Comparison of ENCODE assay signal across 2 cellular contexts in the genomic region with DNA sequence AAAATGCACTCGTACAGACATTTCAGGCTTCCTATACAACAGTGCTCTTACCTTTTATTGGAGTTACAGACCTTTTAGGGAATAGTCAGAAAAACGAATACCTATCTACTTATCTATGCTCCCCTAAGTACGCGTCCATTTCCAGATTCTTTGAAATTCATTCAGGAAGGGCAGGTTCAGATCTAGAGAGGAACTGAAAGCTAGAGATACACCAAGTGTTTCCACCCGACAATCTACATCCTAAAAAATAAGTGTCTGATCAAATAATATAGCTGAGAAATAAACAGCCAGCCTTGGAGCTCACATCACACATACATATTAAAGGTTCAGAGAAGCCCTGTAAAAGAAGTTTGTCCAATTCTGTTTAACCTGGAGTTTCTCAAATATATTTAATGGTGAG. TPM values are rescaled to one million over a fixed set of nuclear protein-coding genes. Genes with fewer than 3 reads are reported as not detected.
"Had no signal": no experiment of that assay in that cellular context is flagged by ENCODE, and none has a peak within 500 bp of the region (broad histone marks: within the 10 kb centered on the region; RNA-seq: fewer than 3 reads in every experiment).

No MANE protein-coding gene starts in this region.

RNA-seq across cellular contexts. Expression of a gene that starts 19.0 kb away (rescaled TPM):
- total RNA-seq: thoracic aorta, vagina had no signal
